In genomic region chr1:209417761-209418160, GRCh38 we compare ENCODE assay signal across 24 cellular contexts.
A peak's percentile ranks its signal among the peaks of the same experiment; 100 is the strongest.
DNase-seq lines count a peak whose midpoint lies in the region; ATAC-seq, FAIRE-seq and TF ChIP-seq lines count a peak whose summit lies in the region.
"Had no signal": no experiment of that assay in that cellular context is flagged by ENCODE, and none has a peak within 500 bp of the region (broad histone marks: within the 10 kb centered on the region; RNA-seq: fewer than 3 reads in every experiment).

No MANE protein-coding gene starts in this region.

- ATAC-seq in GM19395 (IDR thresholded peaks at IDR 0.05; ENCODE audit: unreplicated experiment) (no peak), GM21447 (IDR thresholded peaks at IDR 0.05; ENCODE audit: unreplicated experiment) (no peak)
- ATAC-seq: PC-3 had no signal

- no peaks in the 10 kb centered on the region for H3K36me3 Mint-ChIP-seq in Caco-2 (ENCODE audit: insufficient read depth, unreplicated experiment)
- H3K36me3 Mint-ChIP-seq: CD4-positive, CD25-positive, alpha-beta regulatory T cell had no signal

- POLR2A ChIA-PET in Caco-2 (lab: Charles Lee): no interaction called here

- H3K27ac ChIP-seq in skin epidermis: peak overlapping the region in 15 of 21 experiments; percentile 6 to 94 (median 66)
- H3K27ac ChIP-seq: BLaER1, SJSA1 had no signal

- H3K4me1 Mint-ChIP-seq in Caco-2 (ENCODE audit: low read depth, unreplicated experiment): peaks cover 34% of the 10 kb centered on the region
- H3K4me1 Mint-ChIP-seq: CD4-positive, CD25-positive, alpha-beta regulatory T cell had no signal

- no peak for DNase-seq in Caco-2
- peak; percentile 78 for DNase-seq in bronchial epithelial cell (ENCODE audit: low read depth)
- peak; percentile 24 for DNase-seq in islet precursor cell
- DNase-seq in activated CD4-positive, alpha-beta T cell treated with anti-CD3 and anti-CD28 coated beads, Interleukin-2, amount 50 U/mL, for 4 hours: no peak
- DNase-seq: CD4-positive, CD25-positive, alpha-beta regulatory T cell; GOT3; HCEC 1CT; IMR-90; KG1; MM.1S; NCI-H2029; NCI-H446; NCI-H524 treated with DMSO at 0.1 percent for 48 hours; NCI-H774; NK-92 treated with Interleukin-12 subunit alpha and Interleukin-12 subunit beta, amount 100 ng/mL, for 24 hours; PC-3; Right ventricle myocardium superior had no signal

- peaks cover 2% of the 10 kb centered on the region for H3K9me3 Mint-ChIP-seq in Caco-2 (ENCODE audit: unreplicated experiment)
- H3K9me3 Mint-ChIP-seq: CD4-positive, CD25-positive, alpha-beta regulatory T cell had no signal

- H3K4me3 ChIP-seq in Caco-2 (ENCODE audit: low read depth, low read length): no peak overlapping the region
- no peak overlapping the region for H3K4me3 ChIP-seq in bronchial epithelial cell (ENCODE audit: low read depth, low read length)
- no peak overlapping the region for H3K4me3 ChIP-seq in skin epidermis
- H3K4me3 ChIP-seq: BLaER1, SJSA1 had no signal

- no TSS peak for BruUV-seq in Caco-2 (replicated peaks; lab: Mats Ljungman, UMichigan)

- H3K27me3 ChIP-seq in Caco-2 (replicated peaks; ENCODE audit: control insufficient read depth, insufficient read depth, low read length): no peaks in the 10 kb centered on the region
- no peaks in the 10 kb centered on the region for H3K27me3 ChIP-seq in bronchial epithelial cell (ENCODE audit: control insufficient read depth, insufficient read depth, low read length)
- H3K27me3 ChIP-seq: BLaER1, SJSA1 had no signal

- no peaks in the 10 kb centered on the region for H3K9me3 ChIP-seq in Caco-2
- H3K9me3 ChIP-seq: BLaER1, SJSA1 had no signal

- H3K27me3 Mint-ChIP-seq in Caco-2 (ENCODE audit: insufficient read depth, unreplicated experiment): no peaks in the 10 kb centered on the region

- H3K4me3 Mint-ChIP-seq in Caco-2 (ENCODE audit: unreplicated experiment): no peak overlapping the region
- H3K4me3 Mint-ChIP-seq: CD4-positive, CD25-positive, alpha-beta regulatory T cell had no signal

- no peak for FAIRE-seq in bronchial epithelial cell (lab: Jason Lieb, UNC)
- FAIRE-seq: D721Med, GM18507 had no signal

- CTCF ChIA-PET in Caco-2 (lab: Charles Lee): no interaction called here

- no peak for TF ChIP-seq CTCF in Caco-2 (IDR thresholded peaks at IDR 0.05; ENCODE audit: insufficient read depth in 1 of 2, low read depth in 1 of 2, low read length in 1 of 2, severe bottlenecking in 1 of 2, unreplicated experiment in 1 of 2)
- no peak for TF ChIP-seq CTCF in bronchial epithelial cell (IDR thresholded peaks at IDR 0.05; ENCODE audit: insufficient read depth, low read length, severe bottlenecking)

- H3K4me1 ChIP-seq in Caco-2: peaks cover 42% of the 10 kb centered on the region
- H3K4me1 ChIP-seq: BLaER1 had no signal

- intact Hi-C loops in Caco-2 (cut with micrococcal nuclease; ENCODE audit: unreplicated experiment): no loop called here

- no peaks in the 10 kb centered on the region for H3K36me3 ChIP-seq in Caco-2 (ENCODE audit: control insufficient read depth, insufficient read depth, low read length)
- no peaks in the 10 kb centered on the region for H3K36me3 ChIP-seq in bronchial epithelial cell (ENCODE audit: control insufficient read depth, insufficient read depth, low read length)
- H3K36me3 ChIP-seq: BLaER1, SJSA1 had no signal

- H3K27ac Mint-ChIP-seq in Caco-2 (ENCODE audit: unreplicated experiment): peak overlapping the region; percentile 34
- H3K27ac Mint-ChIP-seq: CD4-positive, CD25-positive, alpha-beta regulatory T cell had no signal

Comparison
In these comparisons a context has a peak if more than half of its experiments do, and no peak if none do; other contexts are left out.
1. DNase-seq: peak in bronchial epithelial cell (single experiment) and islet precursor cell (single experiment); none in Caco-2 (0 of 2) and activated CD4-positive, alpha-beta T cell treated with anti-CD3 and anti-CD28 coated beads, Interleukin-2, amount 50 U/mL, for 4 hours (0 of 2).